In genomic region chr9:91289244-91289643, GRCh38 we compare ENCODE assay signal across 2 cellular contexts.
TF ChIP-seq lines count a peak whose summit lies in the region.

No MANE protein-coding gene starts in this region.

TF ChIP-seq in H1, 55 proteins besides CTCF, POLR2A, EP300 and RAD21 (continued from another document):
- TF ChIP-seq CTBP2 (IDR thresholded peaks at IDR 0.05; ENCODE audit: borderline replicate concordance, insufficient read depth, insufficient read length, low read length) (no peak), ATF3 (IDR thresholded peaks at IDR 0.05; ENCODE audit: insufficient read depth, low read depth, low read length) (no peak), USF2 (IDR thresholded peaks at IDR 0.05; ENCODE audit: low read length) (no peak), TBP (IDR thresholded peaks at IDR 0.05; ENCODE audit: low read depth, low read length) (no peak), YY1 (IDR thresholded peaks at IDR 0.05; ENCODE audit: low read depth, low read length) (no peak), BACH1 (IDR thresholded peaks at IDR 0.05; ENCODE audit: low read length) (no peak), CREB1 (IDR thresholded peaks at IDR 0.05) (no peak), HDAC2 (IDR thresholded peaks at IDR 0.05; ENCODE audit: borderline replicate concordance in 1 of 2, low read depth in 2 of 2, low read length in 2 of 2) (no peak), ZNF274 (IDR thresholded peaks at IDR 0.05; ENCODE audit: borderline replicate concordance, extremely low read depth, low read length) (no peak), SUZ12 (IDR thresholded peaks at IDR 0.05; ENCODE audit: low read length) (no peak), SP2 (IDR thresholded peaks at IDR 0.05; ENCODE audit: low read length) (no peak), PHF8 (conservative IDR thresholded peaks at IDR 0.05; ENCODE audit: low read depth, low read length) (no peak), POLR2AphosphoS5 (IDR thresholded peaks at IDR 0.05; ENCODE audit: low read depth, low read length) (no peak)

TF ChIP-seq in GM23338, 12 proteins besides CTCF, POLR2A, EP300 and RAD21 (continued from another document):
- TF ChIP-seq POLR2AphosphoS5 (IDR thresholded peaks at IDR 0.05; ENCODE audit: low read depth) (no peak), STAT1 (IDR thresholded peaks at IDR 0.05; ENCODE audit: unreplicated experiment) (no peak), ZNF331 (CRISPR knock-in tag; IDR thresholded peaks at IDR 0.05; ENCODE audit: low read depth) (no peak), CREB1 (CRISPR knock-in tag; IDR thresholded peaks at IDR 0.05; ENCODE audit: low read depth) (no peak), JUNB (IDR thresholded peaks at IDR 0.05; ENCODE audit: unreplicated experiment) (no peak), ZNF462 (CRISPR knock-in tag; IDR thresholded peaks at IDR 0.05) (no peak), EZH2 (IDR thresholded peaks at IDR 0.05; ENCODE audit: low read depth, unreplicated experiment) (no peak), EZH2phosphoT487 (IDR thresholded peaks at IDR 0.05; ENCODE audit: unreplicated experiment) (no peak), ZNF114 (CRISPR knock-in tag; IDR thresholded peaks at IDR 0.05) (no peak), REST (IDR thresholded peaks at IDR 0.05; ENCODE audit: unreplicated experiment) (no peak), ETS1 (IDR thresholded peaks at IDR 0.05) (no peak)
